9 cellular contexts compared by ENCODE assay signal in the genomic region with DNA sequence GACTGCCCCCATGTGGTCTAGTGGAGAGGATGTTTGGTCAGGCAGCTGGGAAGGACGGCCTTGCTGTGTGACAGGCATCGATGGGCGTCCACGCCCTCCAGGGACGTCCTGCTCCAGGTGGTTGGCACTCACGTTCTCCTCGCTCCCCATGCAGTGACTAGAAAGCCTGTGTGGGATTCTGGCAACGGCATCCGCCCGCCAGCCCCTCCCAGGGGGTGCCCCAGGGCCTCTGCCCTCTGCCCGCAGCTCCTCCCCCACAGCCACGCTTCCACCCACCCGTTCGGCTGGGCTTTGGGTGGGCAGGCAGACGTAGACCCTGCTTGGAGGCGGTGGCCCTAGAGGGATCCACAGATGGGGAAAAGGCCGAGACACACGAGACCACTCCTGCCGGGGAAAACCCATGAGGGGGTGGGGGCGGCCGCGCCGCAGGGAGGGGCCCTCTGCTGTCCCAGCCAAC. TPM values are rescaled to one million over a fixed set of nuclear protein-coding genes. Genes with fewer than 3 reads are reported as not detected.
DNase-seq lines count a peak whose midpoint lies in the region; ATAC-seq, FAIRE-seq and TF ChIP-seq lines count a peak whose summit lies in the region.
"Had no signal": no experiment of that assay in that cellular context is flagged by ENCODE, and none has a peak within 500 bp of the region (broad histone marks: within the 10 kb centered on the region; RNA-seq: fewer than 3 reads in every experiment).

No MANE protein-coding gene starts in this region.

- no peak for TF ChIP-seq EP300 in esophagus muscularis mucosa (IDR thresholded peaks at IDR 0.05)

- H3K27me3 ChIP-seq in esophagus muscularis mucosa = peaks cover 0 to 56% (median 8%) of the 10 kb centered on the region in 4 donors
- H3K27me3 ChIP-seq: pancreas had no signal

- no peak overlapping the region for H3K27ac ChIP-seq in esophagus muscularis mucosa (replicated peaks in 1 of 4)
- H3K27ac ChIP-seq: pancreas had no signal

- H3K9me3 ChIP-seq in esophagus muscularis mucosa = no peaks in the 10 kb centered on the region
- H3K9me3 ChIP-seq: pancreas had no signal

- TF ChIP-seq CTCF in CD14-positive monocyte (IDR thresholded peaks at IDR 0.05) (peak; percentile 46), esophagus muscularis mucosa (IDR thresholded peaks at IDR 0.05) (peak in 1 of 3 experiments; percentile 6)

- DNase-seq in CD14-positive monocyte (ENCODE audit: low spot score) (no peak), GM19239 (ENCODE audit: insufficient read length, low spot score) (peak; percentile 85), esophagus muscularis mucosa (ENCODE audit: extremely low spot score) (no peak), pons (ENCODE audit: low spot score) (peak; percentile 10), NCI-H1092 (lab: John Stamatoyannopoulos, UW) (no peak), occipital lobe (lab: John Stamatoyannopoulos, UW) (no peak)
- peak; percentile 71 for DNase-seq in activated CD4-positive, alpha-beta memory T cell treated with anti-CD3 and anti-CD28 coated beads, Interleukin-2, amount 10 ng/mL, durations not matched to agents 7 days and 5 days

- H3K36me3 Mint-ChIP-seq in CD14-positive monocyte = peaks cover 30 to 46% of the 10 kb centered on the region in 2 donors
- H3K36me3 Mint-ChIP-seq in activated CD4-positive, alpha-beta memory T cell treated with anti-CD3 and anti-CD28 coated beads, Interleukin-2, amount 10 ng/mL, durations not matched to agents 7 days and 5 days (ENCODE audit: low read depth) = peaks cover 27% of the 10 kb centered on the region

- H3K9me3 Mint-ChIP-seq in CD14-positive monocyte = peaks cover 0 to 7% (median 5%) of the 10 kb centered on the region in 7 donors
- no peaks in the 10 kb centered on the region for H3K9me3 Mint-ChIP-seq in activated CD4-positive, alpha-beta memory T cell treated with anti-CD3 and anti-CD28 coated beads, Interleukin-2, amount 10 ng/mL, durations not matched to agents 7 days and 5 days

- H3K4me3 Mint-ChIP-seq in CD14-positive monocyte = peak overlapping the region; percentile 69 to 85
- peak overlapping the region; percentile 76 for H3K4me3 Mint-ChIP-seq in activated CD4-positive, alpha-beta memory T cell treated with anti-CD3 and anti-CD28 coated beads, Interleukin-2, amount 10 ng/mL, durations not matched to agents 7 days and 5 days

- POLR2A ChIA-PET in activated CD4-positive, alpha-beta memory T cell treated with anti-CD3 and anti-CD28 coated beads, Interleukin-2, amount 10 ng/mL, durations not matched to agents 7 days and 5 days (lab: Charles Lee) = interaction anchor here (0.7 to 1.8 kb wide), 7 partner anchors 14 to 72 kb away, joined by 3 to 15 read pairs (median 4); partner anchors contain the start of genes CYBA, MVD and ZC3H18

- WGBS in esophagus muscularis mucosa = no CpG with 5 or more reads among the region's 23 CpGs

- FAIRE-seq in GM19239 (lab: Jason Lieb, UNC) = peak; percentile 77
- FAIRE-seq: pancreas had no signal

- H3K4me3 ChIP-seq in esophagus muscularis mucosa = peak overlapping the region; percentile 47 to 56 (median 50)

- no peak for TF ChIP-seq POLR2A in esophagus muscularis mucosa (IDR thresholded peaks at IDR 0.05; ENCODE audit: low read depth)

- H3K4me1 Mint-ChIP-seq in CD14-positive monocyte = peaks cover 17% of the 10 kb centered on the region
- H3K4me1 Mint-ChIP-seq in activated CD4-positive, alpha-beta memory T cell treated with anti-CD3 and anti-CD28 coated beads, Interleukin-2, amount 10 ng/mL, durations not matched to agents 7 days and 5 days = peaks cover 46% of the 10 kb centered on the region

- peaks cover 15 to 22% (median 18%) of the 10 kb centered on the region in 4 donors for H3K4me1 ChIP-seq in esophagus muscularis mucosa

- CTCF ChIA-PET in activated CD4-positive, alpha-beta memory T cell treated with anti-CD3 and anti-CD28 coated beads, Interleukin-2, amount 10 ng/mL, durations not matched to agents 7 days and 5 days (lab: Charles Lee) = interaction anchor here (1.3 kb wide), 1 partner anchor 14 kb away, joined by 3 read pairs; no protein-coding TSS in a partner anchor

- H3K27me3 Mint-ChIP-seq in CD14-positive monocyte (ENCODE audit: low read depth in 3 of 3) = peaks cover 28 to 50% (median 35%) of the 10 kb centered on the region in 3 donors
- H3K27me3 Mint-ChIP-seq in activated CD4-positive, alpha-beta memory T cell treated with anti-CD3 and anti-CD28 coated beads, Interleukin-2, amount 10 ng/mL, durations not matched to agents 7 days and 5 days = peaks cover 20% of the 10 kb centered on the region

- H3K27ac Mint-ChIP-seq in CD14-positive monocyte = peak overlapping the region in 2 of 7 donors; percentile 25 to 75
- H3K27ac Mint-ChIP-seq in activated CD4-positive, alpha-beta memory T cell treated with anti-CD3 and anti-CD28 coated beads, Interleukin-2, amount 10 ng/mL, durations not matched to agents 7 days and 5 days = peak overlapping the region; percentile 62

- intact Hi-C loops in CD14-positive monocyte (cut with micrococcal nuclease) = loop anchor here in 1 of 2 donors (10.0 kb wide), 1 partner anchor 51 kb away; the partner anchor contains the start of gene SNAI3
- intact Hi-C loops in esophagus muscularis mucosa (cut with DNase I) = no loop called here

- peak; percentile 33 for ATAC-seq in HG03460 (IDR thresholded peaks at IDR 0.05; ENCODE audit: unreplicated experiment)

- peaks cover 36 to 50% (median 41%) of the 10 kb centered on the region in 4 donors for H3K36me3 ChIP-seq in esophagus muscularis mucosa

RNA-seq across cellular contexts. Expression of gene IL17C, which starts 4.7 kb away (rescaled TPM):
- polyA plus RNA-seq in CD14-positive monocyte = not detected
- total RNA-seq in activated CD4-positive, alpha-beta memory T cell treated with anti-CD3 and anti-CD28 coated beads, Interleukin-2, amount 10 ng/mL, durations not matched to agents 7 days and 5 days = under 1 TPM; 0.23 to 0.43 TPM
- total RNA-seq in esophagus muscularis mucosa (not detected), occipital lobe (not detected)
- total RNA-seq: pancreas had no signal

RNA-seq across cellular contexts. Expression of gene CYBA, which starts 17.1 kb away (rescaled TPM):
- 1,000 to 10,000 TPM; 2,092 to 2,376 TPM for polyA plus RNA-seq in CD14-positive monocyte
- 100 to 1,000 TPM; 580 to 588 TPM for total RNA-seq in activated CD4-positive, alpha-beta memory T cell treated with anti-CD3 and anti-CD28 coated beads, Interleukin-2, amount 10 ng/mL, durations not matched to agents 7 days and 5 days
- total RNA-seq in esophagus muscularis mucosa (100 to 1,000 TPM in 2 of 4 donors, 10 to 100 TPM in 2; 46.5 to 156 (median 99.2) TPM), occipital lobe (17.8 TPM)

RNA-seq across cellular contexts. Expression of gene MVD, which starts 29.2 kb away (rescaled TPM):
- polyA plus RNA-seq in CD14-positive monocyte = 10 to 100 TPM in 1 of 2 donors, 1 to 10 TPM in 1; 9.0 to 12.2 TPM
- 100 to 1,000 TPM; 134 to 139 TPM for total RNA-seq in activated CD4-positive, alpha-beta memory T cell treated with anti-CD3 and anti-CD28 coated beads, Interleukin-2, amount 10 ng/mL, durations not matched to agents 7 days and 5 days
- total RNA-seq in esophagus muscularis mucosa (10 to 100 TPM; 27.0 to 32.4 (median 29.3) TPM), occipital lobe (48.8 TPM)

RNA-seq across cellular contexts. Expression of gene SNAI3, which starts 52.6 kb away (rescaled TPM):
- 1 to 10 TPM; 4.2 to 5.3 TPM for polyA plus RNA-seq in CD14-positive monocyte
- 10 to 100 TPM; 16.5 to 16.6 TPM for total RNA-seq in activated CD4-positive, alpha-beta memory T cell treated with anti-CD3 and anti-CD28 coated beads, Interleukin-2, amount 10 ng/mL, durations not matched to agents 7 days and 5 days
- under 1 TPM; 0.26 to 0.83 (median 0.59) TPM for total RNA-seq in esophagus muscularis mucosa
- 0.16 TPM for total RNA-seq in occipital lobe

Comparison
In these comparisons a context has a peak if more than half of its experiments do, and no peak if none do; other contexts are left out.
1. DNase-seq: peak in GM19239 (single experiment), activated CD4-positive, alpha-beta memory T cell treated with anti-CD3 and anti-CD28 coated beads, Interleukin-2, amount 10 ng/mL, durations not matched to agents 7 days and 5 days (single experiment) and pons (single experiment); none in CD14-positive monocyte (single experiment), esophagus muscularis mucosa (single experiment), NCI-H1092 (single experiment) and occipital lobe (single experiment).